ENCODE assay signal across 27 cellular contexts in the genomic region with DNA sequence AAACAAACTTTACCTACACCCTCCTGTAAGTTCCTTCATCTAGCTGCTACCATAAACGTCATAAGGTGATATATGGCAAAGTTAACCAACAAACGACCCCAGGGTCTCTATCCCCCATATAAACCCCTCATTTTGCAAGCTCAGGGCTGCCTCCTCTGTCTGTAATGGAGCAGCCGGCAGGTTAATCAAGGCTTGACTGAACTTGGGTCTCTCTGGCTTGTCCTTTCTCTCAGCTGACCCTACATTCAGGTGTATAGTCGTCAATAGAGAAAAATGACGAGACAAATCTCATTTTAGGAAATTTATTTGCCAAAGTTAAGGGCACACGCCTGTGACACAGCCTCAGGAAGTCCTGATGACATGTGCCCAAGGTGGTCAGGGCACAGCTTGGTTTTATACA.
DNase-seq lines count a peak whose midpoint lies in the region; ATAC-seq, FAIRE-seq and TF ChIP-seq lines count a peak whose summit lies in the region.
"Had no signal": no experiment of that assay in that cellular context is flagged by ENCODE, and none has a peak within 500 bp of the region (broad histone marks: within the 10 kb centered on the region; RNA-seq: fewer than 3 reads in every experiment).

No MANE protein-coding gene starts in this region.

- no peaks in the 10 kb centered on the region for H4K20me1 ChIP-seq in mammary epithelial cell (ENCODE audit: insufficient read depth, low read length)
- H4K20me1 ChIP-seq in keratinocyte (ENCODE audit: control insufficient read depth, extremely low read depth, insufficient read depth, low read length): no peaks in the 10 kb centered on the region

- peak overlapping the region; percentile 85 for H2AFZ ChIP-seq in mammary epithelial cell (ENCODE audit: low read depth, low read length)
- H2AFZ ChIP-seq in keratinocyte (ENCODE audit: control insufficient read depth, low read length): peak overlapping the region; percentile 63

- H3K4me2 ChIP-seq in mammary epithelial cell (ENCODE audit: insufficient read depth, low read depth, low read length) (peak overlapping the region; percentile 85), keratinocyte (ENCODE audit: control insufficient read depth, extremely low read depth, insufficient read depth, low read depth, low read length) (peak overlapping the region; percentile 77)

- in situ Hi-C loops in mammary epithelial cell (cut with MboI; ENCODE audit: low sequenced_read_pairs in 2 of 2): loop anchor here in 1 of 2 donors (10.0 kb wide), 1 partner anchor 217 kb away; no protein-coding TSS in a partner anchor

- H3K4me3 ChIP-seq in mammary epithelial cell (replicated peaks in 1 of 3; ENCODE audit: insufficient read depth in 1 of 3, low read depth in 2 of 3, low read length in 3 of 3): no peak overlapping the region
- peak overlapping the region in 1 of 3 experiments; percentile 25 for H3K4me3 ChIP-seq in keratinocyte (ENCODE audit: control insufficient read depth in 2 of 3, extremely low read depth in 1 of 3, insufficient read depth in 2 of 3, low read depth in 1 of 3, low read length in 3 of 3)
- H3K4me3 ChIP-seq: heart right ventricle, lung, upper lobe of left lung had no signal

- no peaks in the 10 kb centered on the region for H3K36me3 ChIP-seq in mammary epithelial cell (ENCODE audit: insufficient read depth, low read length)
- no peaks in the 10 kb centered on the region for H3K36me3 ChIP-seq in keratinocyte (ENCODE audit: control insufficient read depth in 2 of 2, extremely low read depth in 1 of 2, insufficient read depth in 2 of 2, low read length in 2 of 2)
- H3K36me3 ChIP-seq: heart right ventricle, upper lobe of left lung had no signal

- no peak overlapping the region for H3K9ac ChIP-seq in mammary epithelial cell (ENCODE audit: insufficient read depth, low read length)
- H3K9ac ChIP-seq in keratinocyte (ENCODE audit: control insufficient read depth, extremely low read depth, insufficient read depth, low read length): peak overlapping the region; percentile 41

- TSS peak; percentile 92 for BruUV-seq in mammary epithelial cell (replicated peaks; lab: Mats Ljungman, UMichigan)

- H3K9me1 ChIP-seq in keratinocyte (ENCODE audit: control insufficient read depth, extremely low read depth, insufficient read depth, low read length): no peaks in the 10 kb centered on the region

- WGBS in mammary epithelial cell (ENCODE audit: low coverage, missing lambda C conversion rate): 53% methylated on average over 6 of the region's 6 CpGs

- peak overlapping the region; percentile 84 for H3K27ac ChIP-seq in C4-2B
- peak overlapping the region; percentile 66 for H3K27ac ChIP-seq in mammary epithelial cell (ENCODE audit: insufficient read depth, low read depth, low read length)
- peak overlapping the region; percentile 68 for H3K27ac ChIP-seq in keratinocyte (ENCODE audit: control insufficient read depth, insufficient read depth, low read length)
- H3K27ac ChIP-seq: heart right ventricle, upper lobe of left lung had no signal

- H3K9me3 ChIP-seq in mammary epithelial cell (replicated peaks; ENCODE audit: insufficient read depth, low read length) (no peaks in the 10 kb centered on the region), keratinocyte (ENCODE audit: control insufficient read depth, low read depth, low read length) (peaks cover 2% of the 10 kb centered on the region)
- H3K9me3 ChIP-seq: upper lobe of left lung had no signal

- H3K79me2 ChIP-seq in mammary epithelial cell (ENCODE audit: insufficient read depth, low read length) (no peaks in the 10 kb centered on the region), keratinocyte (ENCODE audit: control insufficient read depth, insufficient read depth, low read length) (no peaks in the 10 kb centered on the region)

- dilution Hi-C loops in mammary epithelial cell (cut with HindIII; ENCODE audit: low sequenced_read_pairs) (no loop called here), keratinocyte (cut with MboI; ENCODE audit: extremely low pct_ligation_motif_present, low sequenced_read_pairs) (loop anchor here (10.0 kb wide), 1 partner anchor 217 kb away; no protein-coding TSS in a partner anchor)

- intact Hi-C loops in mammary epithelial cell (cut with micrococcal nuclease) (loop anchor here (10.0 kb wide), 1 partner anchor 667 kb away; no protein-coding TSS in a partner anchor), posterior vena cava (cut with DNase I) (no loop called here)

- peaks cover 7% of the 10 kb centered on the region for H3K4me1 ChIP-seq in mammary epithelial cell (ENCODE audit: insufficient read depth, low read length)
- H3K4me1 ChIP-seq in keratinocyte (ENCODE audit: control insufficient read depth, extremely low read depth, insufficient read depth, low read length): peaks cover 6% of the 10 kb centered on the region

- no peak for TF ChIP-seq CTCF in C4-2B (conservative IDR thresholded peaks at IDR 0.05)
- TF ChIP-seq CTCF in mammary epithelial cell (conservative IDR thresholded peaks at IDR 0.05 in 1 of 2, IDR thresholded peaks at IDR 0.05 in 1 of 2; ENCODE audit: extremely low read depth in 1 of 2, insufficient read depth in 1 of 2, low read depth in 1 of 2, low read length in 2 of 2): no peak
- TF ChIP-seq CTCF in keratinocyte (optimal IDR thresholded peaks at IDR 0.05 in 1 of 3, IDR thresholded peaks at IDR 0.05 in 1 of 3, conservative IDR thresholded peaks at IDR 0.05 in 1 of 3; ENCODE audit: extremely low read depth in 1 of 3, insufficient read depth in 2 of 3, low read length in 3 of 3): no peak
- no peak for TF ChIP-seq CTCF in omental fat pad (IDR thresholded peaks at IDR 0.05)

- no peak for DNase-seq in mammary epithelial cell
- DNase-seq in keratinocyte (ENCODE audit: low read depth, low spot score): no peak
- DNase-seq in posterior vena cava (ENCODE audit: low spot score): peak; percentile 28
- DNase-seq in dedifferentiated amniotic fluid mesenchymal stem cell (ENCODE audit: extremely low spot score): no peak
- no peak for DNase-seq in omental fat pad (ENCODE audit: low spot score)
- no peak for DNase-seq in NCI-H524 treated with DMSO at 0.1 percent for 48 hours (lab: John Stamatoyannopoulos, UW)
- no peak for DNase-seq in activated CD4-positive, alpha-beta T cell treated with anti-CD3 and anti-CD28 coated beads, Interleukin-2, amount 50 U/mL, for 4 hours
- DNase-seq: activated CD4-positive, alpha-beta memory T cell treated with anti-CD3 and anti-CD28 coated beads for 36 hours; activated CD4-positive, CD25-positive, alpha-beta regulatory T cell treated with anti-CD3 and anti-CD28 coated beads, Interleukin-2, amount 50 U/mL, for 72 hours; amniotic stem cell; CD4-positive, CD25-positive, alpha-beta regulatory T cell; DND-41; effector memory CD4-positive, alpha-beta T cell; heart right ventricle; Karpas-422; NCI-H1436; NCI-H2081; NCI-H69; SIG-M5; stimulated activated CD4-positive, alpha-beta T cell treated with anti-CD3 and anti-CD28 coated beads, Interleukin-15, amount 100 ng/mL, for 24 hours; upper lobe of left lung had no signal

- no peaks in the 10 kb centered on the region for H3K27me3 ChIP-seq in mammary epithelial cell (ENCODE audit: insufficient read depth, low read length)
- H3K27me3 ChIP-seq in keratinocyte (ENCODE audit: control insufficient read depth, extremely low read depth, insufficient read depth, low read length): no peaks in the 10 kb centered on the region
- H3K27me3 ChIP-seq: upper lobe of left lung had no signal

- CTCF ChIA-PET in mammary epithelial cell (lab: Charles Lee; ENCODE audit: low non-redundant PET): no interaction called here

- FAIRE-seq in keratinocyte (lab: Jason Lieb, UNC): no peak
- FAIRE-seq: A204.1, frontal cortex had no signal

- no peak for ATAC-seq in omental fat pad (ENCODE audit: low FRiP score)
- ATAC-seq: HCT116; heart right ventricle; stimulated activated effector memory CD8-positive, alpha-beta T cell treated with anti-CD3 and anti-CD28 coated beads, Interleukin-12 subunit alpha, Interleukin-12 subunit beta, amount 100 ng/mL, for 72 hours had no signal
